25 cellular contexts compared by ENCODE assay signal in genomic region chr14:89424241-89424640, GRCh38. TPM values are rescaled to one million over a fixed set of nuclear protein-coding genes. Genes with fewer than 3 reads are reported as not detected.
DNase-seq lines count a peak whose midpoint lies in the region; ATAC-seq and TF ChIP-seq lines count a peak whose summit lies in the region.
"Had no signal": no experiment of that assay in that cellular context is flagged by ENCODE, and none has a peak within 500 bp of the region (broad histone marks: within the 10 kb centered on the region; RNA-seq: fewer than 3 reads in every experiment).

No MANE protein-coding gene starts in this region.

- TF ChIP-seq CTCF in neural progenitor cell (IDR thresholded peaks at IDR 0.05), result no peak

- peaks cover 89% of the 10 kb centered on the region for H3K4me1 Mint-ChIP-seq in activated T-cell treated with anti-CD3 and anti-CD28 coated beads, Interleukin-2, amount 50 U/mL, for 24 hours (ENCODE audit: low read depth)
- H3K4me1 Mint-ChIP-seq in activated T-cell treated with anti-CD3 and anti-CD28 coated beads, Interleukin-2, amount 50 U/mL, for 4 hours (ENCODE audit: low read depth), result peaks cover 70% of the 10 kb centered on the region
- H3K4me1 Mint-ChIP-seq in activated naive CD8-positive, alpha-beta T cell (ENCODE audit: low read depth), result peaks cover 76% of the 10 kb centered on the region
- H3K4me1 Mint-ChIP-seq in neural progenitor cell, result peaks cover 24% of the 10 kb centered on the region

- H3K4me3 ChIP-seq in HUES48 (ENCODE audit: low read depth, low read length) (no peak overlapping the region), neural progenitor cell (no peak overlapping the region)
- H3K4me3 ChIP-seq: esophagus squamous epithelium, gastroesophageal sphincter, GM12878, prostate gland, thyroid gland had no signal

- no peaks in the 10 kb centered on the region for H3K27me3 Mint-ChIP-seq in activated T-cell treated with anti-CD3 and anti-CD28 coated beads, Interleukin-2, amount 50 U/mL, for 24 hours
- H3K27me3 Mint-ChIP-seq in activated T-cell treated with anti-CD3 and anti-CD28 coated beads, Interleukin-2, amount 50 U/mL, for 4 hours (ENCODE audit: low read depth), result no peaks in the 10 kb centered on the region
- H3K27me3 Mint-ChIP-seq in activated naive CD8-positive, alpha-beta T cell, result no peaks in the 10 kb centered on the region
- no peaks in the 10 kb centered on the region for H3K27me3 Mint-ChIP-seq in neural progenitor cell (ENCODE audit: insufficient read depth, low read depth)
- H3K27me3 Mint-ChIP-seq: activated CD4-positive, alpha-beta T cell treated with anti-CD3 and anti-CD28 coated beads, Interleukin-2, amount 10 ng/mL, durations not matched to agents 24 days and 14 days; effector memory CD8-positive, alpha-beta T cell; stimulated activated memory B cell treated with anti-CD40 and anti-IgM and Interleukin-4, amounts not matched to agents 10 μg/mL and 1 μg/mL and 100 μg/mL, for 72 hours had no signal

- no peak for ATAC-seq in activated T-cell treated with anti-CD3 and anti-CD28 coated beads, Interleukin-2, amount 50 U/mL, for 4 hours
- ATAC-seq in HG03565 (IDR thresholded peaks at IDR 0.05; ENCODE audit: unreplicated experiment), result no peak
- ATAC-seq: activated naive CD4-positive, alpha-beta T cell treated with anti-CD3 and anti-CD28 coated beads, Interleukin-2, amount 50 U/mL, for 72 hours; effector memory CD8-positive, alpha-beta T cell; gastroesophageal sphincter; GM12878; HepG2; left cardiac atrium; PC-3; stimulated activated memory B cell treated with anti-CD40 and anti-IgM and Interleukin-4, amounts not matched to agents 10 μg/mL and 1 μg/mL and 100 μg/mL, for 72 hours had no signal

- H3K36me3 Mint-ChIP-seq in activated T-cell treated with anti-CD3 and anti-CD28 coated beads, Interleukin-2, amount 50 U/mL, for 24 hours (ENCODE audit: low read depth), result peaks cover 15% of the 10 kb centered on the region
- peaks cover 7% of the 10 kb centered on the region for H3K36me3 Mint-ChIP-seq in activated T-cell treated with anti-CD3 and anti-CD28 coated beads, Interleukin-2, amount 50 U/mL, for 4 hours (ENCODE audit: insufficient read depth)
- peaks cover 3% of the 10 kb centered on the region for H3K36me3 Mint-ChIP-seq in activated naive CD8-positive, alpha-beta T cell
- peaks cover 2% of the 10 kb centered on the region for H3K36me3 Mint-ChIP-seq in neural progenitor cell

- H3K4me3 Mint-ChIP-seq in activated T-cell treated with anti-CD3 and anti-CD28 coated beads, Interleukin-2, amount 50 U/mL, for 24 hours, result peak overlapping the region; percentile 35
- no peak overlapping the region for H3K4me3 Mint-ChIP-seq in activated T-cell treated with anti-CD3 and anti-CD28 coated beads, Interleukin-2, amount 50 U/mL, for 4 hours
- peak overlapping the region; percentile 59 for H3K4me3 Mint-ChIP-seq in activated naive CD8-positive, alpha-beta T cell
- H3K4me3 Mint-ChIP-seq in neural progenitor cell, result no peak overlapping the region
- H3K4me3 Mint-ChIP-seq: activated CD4-positive, alpha-beta T cell treated with anti-CD3 and anti-CD28 coated beads, Interleukin-2, amount 10 ng/mL, durations not matched to agents 24 days and 14 days; effector memory CD8-positive, alpha-beta T cell; stimulated activated memory B cell treated with anti-CD40 and anti-IgM and Interleukin-4, amounts not matched to agents 10 μg/mL and 1 μg/mL and 100 μg/mL, for 72 hours had no signal

- H3K4me1 ChIP-seq in HUES48 (ENCODE audit: control insufficient read depth, insufficient read depth, low read length) (peaks cover 32% of the 10 kb centered on the region), neural progenitor cell (peaks cover 20% of the 10 kb centered on the region)

- no peak for DNase-seq in activated T-cell treated with anti-CD3 and anti-CD28 coated beads, Interleukin-2, amount 50 U/mL, for 24 hours
- DNase-seq in activated T-cell treated with anti-CD3 and anti-CD28 coated beads, Interleukin-2, amount 50 U/mL, for 4 hours, result no peak
- DNase-seq in neural progenitor cell (ENCODE audit: low spot score), result no peak
- no peak for DNase-seq in D341Med (ENCODE audit: low spot score)
- no peak for DNase-seq in kidney glomerular epithelial cell (lab: John Stamatoyannopoulos, UW)
- DNase-seq: activated CD4-positive, alpha-beta T cell treated with anti-CD3 and anti-CD28 coated beads, Interleukin-2, amount 10 ng/mL, durations not matched to agents 24 days and 14 days; C1 segment of cervical spinal cord; DMS 273 treated with DMSO at 0.1 percent for 48 hours; effector memory CD8-positive, alpha-beta T cell; esophagus squamous epithelium; left cardiac atrium; mesenchymal stem cell; NCI-H1092 treated with DMSO at 0.1 percent for 48 hours; NCI-H2107; PC-3; thyroid gland had no signal

- H3K36me3 ChIP-seq in HUES48 (ENCODE audit: control insufficient read depth, insufficient read depth, low read length) (peaks cover 5% of the 10 kb centered on the region; the same call in 1 of the 2 replicates), neural progenitor cell (no peaks in the 10 kb centered on the region)
- H3K36me3 ChIP-seq: gastroesophageal sphincter, prostate gland, thyroid gland had no signal

- peak overlapping the region; percentile 84 for H3K27ac Mint-ChIP-seq in activated T-cell treated with anti-CD3 and anti-CD28 coated beads, Interleukin-2, amount 50 U/mL, for 24 hours
- peak overlapping the region; percentile 92 for H3K27ac Mint-ChIP-seq in activated naive CD8-positive, alpha-beta T cell
- peak overlapping the region; percentile 29 for H3K27ac Mint-ChIP-seq in neural progenitor cell
- H3K27ac Mint-ChIP-seq: activated CD4-positive, alpha-beta T cell treated with anti-CD3 and anti-CD28 coated beads, Interleukin-2, amount 10 ng/mL, durations not matched to agents 24 days and 14 days; stimulated activated memory B cell treated with anti-CD40 and anti-IgM and Interleukin-4, amounts not matched to agents 10 μg/mL and 1 μg/mL and 100 μg/mL, for 72 hours had no signal

- H4K20me1 ChIP-seq in neural progenitor cell (ENCODE audit: low read depth), result no peaks in the 10 kb centered on the region

- H3K27ac ChIP-seq in HUES48 (ENCODE audit: low read depth, low read length), result peak overlapping the region; percentile 2
- no peak overlapping the region for H3K27ac ChIP-seq in neural progenitor cell
- H3K27ac ChIP-seq: gastroesophageal sphincter, prostate gland, thyroid gland had no signal

- H3F3A ChIP-seq in neural progenitor cell (ENCODE audit: low read depth), result no peaks in the 10 kb centered on the region

- no peaks in the 10 kb centered on the region for H3K27me3 ChIP-seq in HUES48 (ENCODE audit: control insufficient read depth, insufficient read depth, low read length)
- H3K27me3 ChIP-seq in neural progenitor cell, result no peaks in the 10 kb centered on the region
- H3K27me3 ChIP-seq: esophagus squamous epithelium, gastroesophageal sphincter, thyroid gland had no signal

- H2AFZ ChIP-seq in neural progenitor cell (replicated peaks), result no peak overlapping the region

- no peaks in the 10 kb centered on the region for H3K9me3 Mint-ChIP-seq in activated T-cell treated with anti-CD3 and anti-CD28 coated beads, Interleukin-2, amount 50 U/mL, for 24 hours
- H3K9me3 Mint-ChIP-seq in activated T-cell treated with anti-CD3 and anti-CD28 coated beads, Interleukin-2, amount 50 U/mL, for 4 hours, result no peaks in the 10 kb centered on the region
- H3K9me3 Mint-ChIP-seq in activated naive CD8-positive, alpha-beta T cell (ENCODE audit: low read depth), result no peaks in the 10 kb centered on the region
- peaks cover 7% of the 10 kb centered on the region for H3K9me3 Mint-ChIP-seq in neural progenitor cell
- H3K9me3 Mint-ChIP-seq: activated CD4-positive, alpha-beta T cell treated with anti-CD3 and anti-CD28 coated beads, Interleukin-2, amount 10 ng/mL, durations not matched to agents 24 days and 14 days; activated naive CD4-positive, alpha-beta T cell treated with anti-CD3 and anti-CD28 coated beads, Interleukin-2, amount 50 U/mL, for 72 hours; effector memory CD8-positive, alpha-beta T cell; stimulated activated memory B cell treated with anti-CD40 and anti-IgM and Interleukin-4, amounts not matched to agents 10 μg/mL and 1 μg/mL and 100 μg/mL, for 72 hours had no signal

- H3K79me2 ChIP-seq in neural progenitor cell (ENCODE audit: low read depth), result no peaks in the 10 kb centered on the region

- no peak overlapping the region for H3K9ac ChIP-seq in HUES48 (ENCODE audit: low read depth, low read length)
- no peak overlapping the region for H3K9ac ChIP-seq in neural progenitor cell

- no peak overlapping the region for H3K4me2 ChIP-seq in neural progenitor cell

- no peaks in the 10 kb centered on the region for H3K9me3 ChIP-seq in HUES48 (ENCODE audit: control insufficient read depth, insufficient read depth, low read length)
- no peaks in the 10 kb centered on the region for H3K9me3 ChIP-seq in neural progenitor cell (ENCODE audit: low read depth)
- H3K9me3 ChIP-seq: esophagus squamous epithelium, gastroesophageal sphincter, prostate gland, thyroid gland had no signal

RNA-seq across cellular contexts. Expression of gene FOXN3, which starts 7.2 kb away (rescaled TPM):
- total RNA-seq in activated T-cell treated with anti-CD3 and anti-CD28 coated beads, Interleukin-2, amount 50 U/mL, for 4 hours, result 10 to 100 TPM; 67.0 to 83.1 (median 69.5) TPM
- 38.5 and 39.5 TPM in 2 replicates for total RNA-seq in neural progenitor cell (ENCODE audit: low replicate concordance)

Comparison
In these comparisons a context has a peak if more than half of its experiments do, and no peak if none do; other contexts are left out.
1. H3K4me3 Mint-ChIP-seq: peak in activated T-cell treated with anti-CD3 and anti-CD28 coated beads, Interleukin-2, amount 50 U/mL, for 24 hours (single experiment) and activated naive CD8-positive, alpha-beta T cell (single experiment); none in activated T-cell treated with anti-CD3 and anti-CD28 coated beads, Interleukin-2, amount 50 U/mL, for 4 hours (single experiment) and neural progenitor cell (single experiment).
2. H3K27ac Mint-ChIP-seq: peak in every context shown above with its lines; median percentile 92 in activated naive CD8-positive, alpha-beta T cell; 84 in activated T-cell treated with anti-CD3 and anti-CD28 coated beads, Interleukin-2, amount 50 U/mL, for 24 hours; 29 in neural progenitor cell.